In genomic region chr12:109597414-109597794, GRCh38 we compare ENCODE assay signal across 12 cellular contexts. TPM values are rescaled to one million over a fixed set of nuclear protein-coding genes. Genes with fewer than 3 reads are reported as not detected.
DNase-seq lines count a peak whose midpoint lies in the region; ATAC-seq, FAIRE-seq and TF ChIP-seq lines count a peak whose summit lies in the region.
"Had no signal": no experiment of that assay in that cellular context is flagged by ENCODE, and none has a peak within 500 bp of the region (broad histone marks: within the 10 kb centered on the region; RNA-seq: fewer than 3 reads in every experiment).

No MANE protein-coding gene starts in this region.

- no peak overlapping the region for H3K14ac ChIP-seq in mesenchymal stem cell (ENCODE audit: low read length in 2 of 2)

- DNase-seq in activated T-cell treated with anti-CD3 and anti-CD28 coated beads, Interleukin-2, amount 50 U/mL, for 4 hours: no peak
- no peak for DNase-seq in activated T-cell treated with anti-CD3 and anti-CD28 coated beads, Interleukin-2, amount 50 U/mL, for 48 hours
- DNase-seq in GM12878 (ENCODE audit: low read depth, low spot score): no peak
- DNase-seq in mesenchymal stem cell: no peak
- no peak for DNase-seq in AML-193 (lab: John Stamatoyannopoulos, UW)
- DNase-seq: esophagus squamous epithelium had no signal

- H4K91ac ChIP-seq in mesenchymal stem cell (ENCODE audit: low read length): no peak overlapping the region

- no peak overlapping the region for H3K23ac ChIP-seq in mesenchymal stem cell (ENCODE audit: low read length in 2 of 2)

- no peaks in the 10 kb centered on the region for H3K9me3 ChIP-seq in GM12878 (replicated peaks; ENCODE audit: control insufficient read depth, insufficient read depth, low read length)
- no peaks in the 10 kb centered on the region for H3K9me3 ChIP-seq in mesenchymal stem cell (ENCODE audit: control insufficient read depth, low read length)
- no peaks in the 10 kb centered on the region for H3K9me3 ChIP-seq in gastroesophageal sphincter
- H3K9me3 ChIP-seq: esophagus squamous epithelium, lower lobe of right lung had no signal

- no peak overlapping the region for H2AK5ac ChIP-seq in mesenchymal stem cell (ENCODE audit: low read length, severe bottlenecking)

- no peak overlapping the region for H3K4me3 ChIP-seq in GM12878
- no peak overlapping the region for H3K4me3 ChIP-seq in mesenchymal stem cell (ENCODE audit: insufficient read depth in 1 of 2, low read depth in 1 of 2, low read length in 2 of 2)
- H3K4me3 ChIP-seq in gastroesophageal sphincter: no peak overlapping the region
- H3K4me3 ChIP-seq: esophagus squamous epithelium, lower lobe of right lung had no signal

- H4K20me1 ChIP-seq in GM12878 (ENCODE audit: control insufficient read depth, insufficient read depth): no peaks in the 10 kb centered on the region

- H3K18ac ChIP-seq in mesenchymal stem cell (ENCODE audit: low read depth in 1 of 2, low read length in 2 of 2): no peak overlapping the region

- H3K9ac ChIP-seq in GM12878 (ENCODE audit: control insufficient read depth, insufficient read depth, low read length) (no peak overlapping the region), mesenchymal stem cell (ENCODE audit: low read length) (no peak overlapping the region)

- H3K4me1 Mint-ChIP-seq in activated T-cell treated with anti-CD3 and anti-CD28 coated beads, Interleukin-2, amount 50 U/mL, for 4 hours (ENCODE audit: low read depth): peaks cover 25% of the 10 kb centered on the region

- in situ Hi-C loops in GM12878 (cut with MboI): no loop called here

- no peak for TF ChIP-seq RAD21 in GM12878 (IDR thresholded peaks at IDR 0.05; ENCODE audit: insufficient read depth, low read depth, low read length)

- H2BK120ac ChIP-seq in mesenchymal stem cell (ENCODE audit: low read depth, low read length): no peak overlapping the region

- no peak overlapping the region for H2BK15ac ChIP-seq in mesenchymal stem cell (ENCODE audit: low read depth, poor library complexity, severe bottlenecking)

- RAD21 ChIA-PET in GM12878 (lab: Charles Lee; ENCODE audit: unreplicated experiment): interaction anchor here (1.0 to 3.6 kb wide), 5 partner anchors 44 to 279 kb away, joined by 3 to 16 read pairs (median 5); no protein-coding TSS in a partner anchor

- 38% methylated on average over 11 of the region's 11 CpGs for WGBS in GM12878 (ENCODE audit: insufficient coverage, insufficient replicate concordance, low lambda C conversion rate, missing lambda C conversion rate)
- 65% methylated on average over 11 of the region's 11 CpGs for WGBS in mesenchymal stem cell
- no CpG with 5 or more reads among the region's 11 CpGs for whole genome bisulfite sequencing in gastroesophageal sphincter (ENCODE audit: low coverage in 1 of 2), 2 donors

- no peak overlapping the region for H4K8ac ChIP-seq in mesenchymal stem cell (ENCODE audit: low read length)

- BruUV-seq in GM12878 (replicated peaks; lab: Mats Ljungman, UMichigan): no TSS peak

- no peak overlapping the region for H2BK12ac ChIP-seq in mesenchymal stem cell (ENCODE audit: low read length in 2 of 2)

- intact Hi-C loops in GM12878 (cut with micrococcal nuclease; ENCODE audit: unreplicated experiment): loop anchor here (1.0 kb wide), 1 partner anchor 178 kb away; no protein-coding TSS in a partner anchor

- ATAC-seq in activated T-cell treated with anti-CD3 and anti-CD28 coated beads, Interleukin-2, amount 50 U/mL, for 4 hours: peak; percentile 6 to 11
- ATAC-seq in GM12878 (no peak; the same call in 2 of the 3 replicates), GM18517 (IDR thresholded peaks at IDR 0.05; ENCODE audit: unreplicated experiment) (no peak), GM18873 (IDR thresholded peaks at IDR 0.05; ENCODE audit: low FRiP score, unreplicated experiment) (no peak), gastroesophageal sphincter (no peak)

- H3K36me3 ChIP-seq in GM12878 (ENCODE audit: control insufficient read depth in 2 of 2, insufficient read depth in 2 of 2, low read length in 1 of 2): peaks cover 2 to 4% of the 10 kb centered on the region in 2 experiments; a peak in 2 of 4 replicates
- H3K36me3 ChIP-seq in mesenchymal stem cell (ENCODE audit: control insufficient read depth in 1 of 2, insufficient read depth in 2 of 2, low read depth in 1 of 2, low read length in 2 of 2): peaks cover 23 to 27% of the 10 kb centered on the region in 2 experiments
- H3K36me3 ChIP-seq in gastroesophageal sphincter: peaks cover 0 to 46% of the 10 kb centered on the region in 2 donors

- CTCF ChIA-PET in GM12878 (lab: Yijun Ruan, JAX): interaction anchor here (0.5 to 3.2 kb wide), 26 partner anchors 9 to 813 kb away, joined by 3 to 24 read pairs (median 5); partner anchors contain the start of genes MMAB and MVK

- no peak for TF ChIP-seq EP300 in GM12878 (IDR thresholded peaks at IDR 0.05; ENCODE audit: borderline replicate concordance in 1 of 2, control insufficient read depth in 1 of 2, low read depth in 2 of 2, low read length in 2 of 2)
- no peak for TF ChIP-seq EP300 in gastroesophageal sphincter (IDR thresholded peaks at IDR 0.05)

- H3K27me3 ChIP-seq in GM12878 (replicated peaks in 1 of 2; ENCODE audit: control insufficient read depth in 2 of 2, insufficient read depth in 2 of 2, low read length in 1 of 2): no peaks in the 10 kb centered on the region
- H3K27me3 ChIP-seq in mesenchymal stem cell (ENCODE audit: control insufficient read depth in 1 of 2, insufficient read depth in 1 of 2, low read length in 2 of 2): peaks cover 0 to 8% of the 10 kb centered on the region in 2 experiments
- H3K27me3 ChIP-seq in gastroesophageal sphincter: peaks cover 2% of the 10 kb centered on the region

- TF ChIP-seq CTCF in GM12878 (IDR thresholded peaks at IDR 0.05 in 2 of 3, conservative IDR thresholded peaks at IDR 0.05 in 1 of 3; ENCODE audit: control insufficient read depth in 2 of 3, extremely low read depth in 1 of 3, insufficient read depth in 1 of 3, low read depth in 3 of 3, low read length in 3 of 3) (no peak), gastroesophageal sphincter (IDR thresholded peaks at IDR 0.05) (no peak)

- H3K4me1 ChIP-seq in GM12878 (ENCODE audit: control insufficient read depth, insufficient read depth, low read length) (peaks cover 4% of the 10 kb centered on the region; the same call in 1 of the 2 replicates), mesenchymal stem cell (ENCODE audit: control insufficient read depth, insufficient read depth, low read depth, low read length) (peaks cover 9% of the 10 kb centered on the region), gastroesophageal sphincter (peaks cover 0 to 15% (median 5%) of the 10 kb centered on the region in 3 donors)

- H2BK5ac ChIP-seq in mesenchymal stem cell (ENCODE audit: low read depth, low read length, poor library complexity, severe bottlenecking): no peak overlapping the region

- H3K4me3 Mint-ChIP-seq in activated T-cell treated with anti-CD3 and anti-CD28 coated beads, Interleukin-2, amount 50 U/mL, for 4 hours: no peak overlapping the region
- H3K4me3 Mint-ChIP-seq: activated naive CD8-positive, alpha-beta T cell treated with anti-CD3 and anti-CD28 coated beads for 36 hours had no signal

- no peaks in the 10 kb centered on the region for H3K79me1 ChIP-seq in mesenchymal stem cell (replicated peaks; ENCODE audit: low read length, poor library complexity, severe bottlenecking)

- TF ChIP-seq POLR2A in GM12878 (IDR thresholded peaks at IDR 0.05; ENCODE audit: low read depth, low read length) (no peak), gastroesophageal sphincter (IDR thresholded peaks at IDR 0.05) (no peak)

- peaks cover 2% of the 10 kb centered on the region for H3K36me3 Mint-ChIP-seq in activated T-cell treated with anti-CD3 and anti-CD28 coated beads, Interleukin-2, amount 50 U/mL, for 4 hours (ENCODE audit: insufficient read depth)

- H3K9me3 Mint-ChIP-seq in activated T-cell treated with anti-CD3 and anti-CD28 coated beads, Interleukin-2, amount 50 U/mL, for 4 hours: no peaks in the 10 kb centered on the region
- H3K9me3 Mint-ChIP-seq: activated naive CD8-positive, alpha-beta T cell treated with anti-CD3 and anti-CD28 coated beads for 36 hours had no signal

- no peak for FAIRE-seq in GM12878 (lab: Jason Lieb, UNC)
- FAIRE-seq: small intestine had no signal

- SMC1A ChIA-PET in GM12878 (lab: Charles Lee; ENCODE audit: uncharacterized antibody, unreplicated experiment): interaction anchor here (1.0 to 2.7 kb wide), 4 partner anchors 22 to 248 kb away, joined by 3 to 14 read pairs (median 3); no protein-coding TSS in a partner anchor

- peak overlapping the region in 1 of 2 experiments; percentile 27 for H3K4ac ChIP-seq in mesenchymal stem cell (ENCODE audit: low read depth in 1 of 2, low read length in 2 of 2)

- H3K27me3 Mint-ChIP-seq in activated T-cell treated with anti-CD3 and anti-CD28 coated beads, Interleukin-2, amount 50 U/mL, for 4 hours (ENCODE audit: low read depth): no peaks in the 10 kb centered on the region
- H3K27me3 Mint-ChIP-seq: activated naive CD8-positive, alpha-beta T cell treated with anti-CD3 and anti-CD28 coated beads for 36 hours had no signal

- H3K4me2 ChIP-seq in GM12878 (ENCODE audit: control insufficient read depth, insufficient read depth): no peak overlapping the region
- peak overlapping the region; percentile 48 for H3K4me2 ChIP-seq in mesenchymal stem cell (ENCODE audit: low read length, poor library complexity, severe bottlenecking)

- H2AFZ ChIP-seq in GM12878 (ENCODE audit: control insufficient read depth, low read depth, low read length) (no peak overlapping the region), mesenchymal stem cell (ENCODE audit: low read depth, low read length) (no peak overlapping the region)

- POLR2A ChIA-PET in GM12878 (lab: Charles Lee): interaction anchor here (0.5 kb wide), 1 partner anchor 731 kb away, joined by 4 read pairs; no protein-coding TSS in a partner anchor

- no peaks in the 10 kb centered on the region for H3K79me2 ChIP-seq in GM12878 (ENCODE audit: control insufficient read depth, insufficient read depth, low read length)

- no peak overlapping the region for H3K27ac ChIP-seq in GM12878 (ENCODE audit: control insufficient read depth, insufficient read depth)
- H3K27ac ChIP-seq in mesenchymal stem cell (ENCODE audit: low read length, poor library complexity, severe bottlenecking): no peak overlapping the region
- H3K27ac ChIP-seq in gastroesophageal sphincter: no peak overlapping the region
- H3K27ac ChIP-seq: esophagus squamous epithelium, lower lobe of right lung had no signal

RNA-seq across cellular contexts. Expression of gene MVK, which starts 23.8 kb away (rescaled TPM):
- 10 to 100 TPM; 10.2 to 11.4 (median 10.4) TPM for total RNA-seq in activated T-cell treated with anti-CD3 and anti-CD28 coated beads, Interleukin-2, amount 50 U/mL, for 4 hours
- total RNA-seq in GM12878 (2013; cell fraction: nucleolus; rRNA removed): 30.5 and 31.1 TPM in 2 replicates
- 46.5 and 46.7 TPM in 2 replicates for total RNA-seq in GM12878 (2014; rRNA removed)
- 23.5 and 24.6 TPM in 2 replicates for total RNA-seq in GM12878 (2014; rRNA removed; fragmentation: Illumina TruSeq; extraction: Trizol)
- 43.3 and 45.0 TPM in 2 replicates for total RNA-seq in GM12878 (2021)
- polyA plus RNA-seq in GM12878 (2011; ENCODE audit: low read depth): 9.7 TPM
- polyA plus RNA-seq in GM12878 (2011; rRNA removed): 20.6 and 31.4 TPM in 2 replicates
- polyA plus RNA-seq in GM12878 (2011; cell fraction: cytosol; rRNA removed): 33.0 and 44.1 TPM in 2 replicates
- polyA plus RNA-seq in GM12878 (2011; cell fraction: nucleus; rRNA removed): 97.0 and 97.7 TPM in 2 replicates
- polyA plus RNA-seq in GM12878 (2012): 21.5 and 21.7 TPM in 2 replicates
- polyA plus RNA-seq in GM12878 (2014; fragmentation: Illumina TruSeq; extraction: Trizol): 13.9 and 23.6 TPM in 2 replicates
- 1 to 10 TPM in 1 of 2 experiments, under 1 TPM in 1; 0.24 to 2.8 TPM for polyA plus RNA-seq in GM12878 (2014; fragmentation: Nextera tagmentation; extraction: Ambion mirVana)
- polyA plus RNA-seq in GM12878 (2014; rRNA removed): 43.0 and 49.5 TPM in 2 replicates
- 10 to 100 TPM; 32.3 to 33.8 TPM for polyA plus RNA-seq in GM12878 (2016; fragmentation: Nextera tagmentation; extraction: Ambion mirVana)
- 22.3 and 39.3 TPM in 2 replicates for polyA minus RNA-seq in GM12878 (2011; rRNA and poly(A)+ RNA removed)
- polyA minus RNA-seq in GM12878 (2011; cell fraction: cytosol; rRNA and poly(A)+ RNA removed): 12.2 and 12.6 TPM in 2 replicates
- 21.5 and 32.6 TPM in 2 replicates for polyA minus RNA-seq in GM12878 (2011; cell fraction: nucleus; rRNA and poly(A)+ RNA removed)
- 48.3 TPM for polyA plus RNA-seq in mesenchymal stem cell (2013, experiment 1 of 2)
- polyA plus RNA-seq in mesenchymal stem cell (2013, experiment 2 of 2): 46.7 TPM
- 10 to 100 TPM in 2 of 4 donors, 1 to 10 TPM in 2; 6.2 to 18.2 (median 10.4) TPM for total RNA-seq in gastroesophageal sphincter

RNA-seq across cellular contexts. Expression of gene MMAB, which starts 24.1 kb away (rescaled TPM):
- 10 to 100 TPM; 33.1 to 49.3 (median 38.4) TPM for total RNA-seq in activated T-cell treated with anti-CD3 and anti-CD28 coated beads, Interleukin-2, amount 50 U/mL, for 4 hours
- total RNA-seq in GM12878 (2013; cell fraction: nucleolus; rRNA removed): 48.3 and 48.4 TPM in 2 replicates
- total RNA-seq in GM12878 (2014; rRNA removed) (47.1 and 49.6 TPM in 2 replicates), GM12878 (2014; rRNA removed; fragmentation: Illumina TruSeq; extraction: Trizol) (41.4 TPM in 2 replicates), GM12878 (2021) (51.7 and 59.3 TPM in 2 replicates), gastroesophageal sphincter (10 to 100 TPM; 22.3 to 39.6 (median 31.1) TPM)
- 26.0 TPM for polyA plus RNA-seq in GM12878 (2011; ENCODE audit: low read depth)
- polyA plus RNA-seq in GM12878 (2011; rRNA removed) (43.2 and 43.9 TPM in 2 replicates), GM12878 (2014; fragmentation: Illumina TruSeq; extraction: Trizol) (9.6 and 22.5 TPM in 2 replicates), GM12878 (2014; fragmentation: Nextera tagmentation; extraction: Ambion mirVana) (10 to 100 TPM; 10.6 to 28.6 TPM), GM12878 (2014; rRNA removed) (55.2 and 56.1 TPM in 2 replicates), GM12878 (2016; fragmentation: Nextera tagmentation; extraction: Ambion mirVana) (10 to 100 TPM; 61.4 to 65.3 TPM)
- polyA plus RNA-seq in GM12878 (2011; cell fraction: cytosol; rRNA removed): 44.5 and 58.9 TPM in 2 replicates
- polyA plus RNA-seq in GM12878 (2011; cell fraction: nucleus; rRNA removed): 52.6 and 64.2 TPM in 2 replicates
- 37.4 and 47.5 TPM in 2 replicates for polyA plus RNA-seq in GM12878 (2012)
- polyA minus RNA-seq in GM12878 (2011; rRNA and poly(A)+ RNA removed): 34.8 and 49.9 TPM in 2 replicates
- polyA minus RNA-seq in GM12878 (2011; cell fraction: cytosol; rRNA and poly(A)+ RNA removed): 15.1 and 16.7 TPM in 2 replicates
- 16.3 and 19.1 TPM in 2 replicates for polyA minus RNA-seq in GM12878 (2011; cell fraction: nucleus; rRNA and poly(A)+ RNA removed)
- 52.7 TPM for polyA plus RNA-seq in mesenchymal stem cell (2013, experiment 1 of 2)
- 55.4 TPM for polyA plus RNA-seq in mesenchymal stem cell (2013, experiment 2 of 2)

Comparison
In these comparisons a context has a peak if more than half of its experiments do, and no peak if none do; other contexts are left out.
1. ATAC-seq: peak in activated T-cell treated with anti-CD3 and anti-CD28 coated beads, Interleukin-2, amount 50 U/mL, for 4 hours (2 of 2); none in GM12878 (single experiment), GM18517 (single experiment), GM18873 (single experiment) and gastroesophageal sphincter (single experiment).